Comparison of ENCODE assay signal across 17 cellular contexts in the genomic region with DNA sequence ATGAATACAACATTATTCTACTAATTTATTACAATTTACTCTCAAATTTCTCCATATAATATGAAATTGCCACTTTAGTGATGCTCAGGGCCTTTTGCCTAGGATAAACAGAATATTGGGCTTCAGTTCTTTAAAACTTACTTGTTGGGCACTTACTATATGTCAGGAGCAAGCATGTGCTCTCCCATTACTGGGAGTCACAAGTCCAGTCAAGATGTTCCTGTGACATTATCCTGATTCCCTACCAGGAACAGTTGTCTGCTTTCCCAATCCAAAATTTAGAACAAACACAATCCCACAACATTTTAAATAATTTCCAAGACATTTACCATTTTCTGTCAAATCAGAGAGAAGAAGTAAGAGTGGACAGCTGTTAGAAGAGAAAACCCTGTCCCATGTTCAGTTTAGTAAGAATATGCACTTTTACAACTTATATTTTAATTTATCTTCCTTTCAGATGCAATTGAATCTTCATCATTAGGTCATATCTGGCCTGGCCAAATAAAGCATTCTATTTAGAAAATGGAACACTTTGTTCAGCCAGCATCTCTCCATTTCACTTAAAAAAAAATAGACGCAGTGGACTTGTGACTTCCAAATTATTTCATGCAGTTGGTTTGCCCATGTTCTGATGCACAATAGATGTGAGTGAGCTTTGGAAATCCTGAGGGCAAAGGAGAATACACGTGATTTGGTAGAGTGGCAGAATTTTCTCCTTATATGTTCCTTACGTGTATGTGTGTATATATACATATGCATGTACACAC.
"Had no signal": no experiment of that assay in that cellular context is flagged by ENCODE, and none has a peak within 500 bp of the region (broad histone marks: within the 10 kb centered on the region; RNA-seq: fewer than 3 reads in every experiment).

No MANE protein-coding gene starts in this region.

- H3K4me1 ChIP-seq: spleen had no signal

- DNase-seq: cortex of kidney; dorsolateral prefrontal cortex; effector CD8-positive, alpha-beta T cell; kidney; left colon; mucosa of descending colon; naive thymus-derived CD8-positive, alpha-beta T cell; posterior cingulate gyrus; right cardiac atrium; spleen; stimulated activated CD4-positive, alpha-beta T cell treated with anti-CD3 and anti-CD28 coated beads, Interleukin-15, amount 100 ng/mL, for 24 hours; stimulated activated CD4-positive, alpha-beta T cell treated with anti-CD3 and anti-CD28 coated beads, Interleukin-1b, Interleukin-23, amount 100 ng/mL, for 48 hours; stimulated activated CD4-positive, alpha-beta T cell treated with anti-CD3 and anti-CD28 coated beads, Interleukin-4, amount 100 ng/mL, for 24 hours; stimulated activated naive CD8-positive, alpha-beta T cell treated with anti-CD3 and anti-CD28 coated beads, Interleukin-15, amount 100 ng/mL, for 72 hours; trophoblast cell had no signal

- H3K9me3 ChIP-seq: mucosa of descending colon, neutrophil, spleen had no signal

- H3K27ac ChIP-seq: dorsolateral prefrontal cortex, hepatocyte, neutrophil, spleen had no signal

- H3K4me3 ChIP-seq: dorsolateral prefrontal cortex, hepatocyte, mucosa of descending colon, spleen had no signal

- H3K79me2 ChIP-seq: hepatocyte had no signal

- H3K36me3 ChIP-seq: neutrophil, spleen had no signal

- H3K27me3 ChIP-seq: neutrophil, spleen had no signal

- H2AFZ ChIP-seq: hepatocyte had no signal
